Comparison of ENCODE assay signal across 9 cellular contexts in genomic region chr1:31335007-31335406, GRCh38. TPM values are rescaled to one million over a fixed set of nuclear protein-coding genes. Genes with fewer than 3 reads are reported as not detected.
A peak's percentile ranks its signal among the peaks of the same experiment; 100 is the strongest.
DNase-seq lines count a peak whose midpoint lies in the region; ATAC-seq and TF ChIP-seq lines count a peak whose summit lies in the region.
"Had no signal": no experiment of that assay in that cellular context is flagged by ENCODE, and none has a peak within 500 bp of the region (broad histone marks: within the 10 kb centered on the region; RNA-seq: fewer than 3 reads in every experiment).

No MANE protein-coding gene starts in this region.

- TF ChIP-seq POLR2A in IMR-90 (IDR thresholded peaks at IDR 0.05; ENCODE audit: low read depth, low read length), result no peak

- H2AFZ ChIP-seq in IMR-90 (replicated peaks; ENCODE audit: low read length, poor library complexity) (no peak overlapping the region), PC-9 (no peak overlapping the region), parathyroid adenoma (no peak overlapping the region)

- CTCF ChIA-PET in IMR-90 (lab: Yijun Ruan, JAX) (no interaction called here), PC-9 (lab: Charles Lee) (no interaction called here)

- H3K27me3 ChIP-seq in IMR-90 (ENCODE audit: control insufficient read depth, insufficient read depth, low read length) (no peaks in the 10 kb centered on the region), PC-9 (ENCODE audit: insufficient read depth, low read depth) (no peaks in the 10 kb centered on the region), parathyroid adenoma (ENCODE audit: control insufficient read depth, insufficient read depth, low read length) (no peaks in the 10 kb centered on the region)

- H3K9me2 ChIP-seq in PC-9 (ENCODE audit: insufficient read depth), result no peaks in the 10 kb centered on the region

- no peak overlapping the region for H4K91ac ChIP-seq in IMR-90 (ENCODE audit: insufficient read depth, low read depth, low read length)

- H3K4me1 ChIP-seq in IMR-90 (ENCODE audit: control insufficient read depth, insufficient read depth, low read length) (no peaks in the 10 kb centered on the region), PC-9 (replicated peaks; ENCODE audit: insufficient read depth) (no peaks in the 10 kb centered on the region), parathyroid adenoma (no peaks in the 10 kb centered on the region)

- H3K18ac ChIP-seq in IMR-90 (ENCODE audit: low read depth, low read length), result no peak overlapping the region

- no peak overlapping the region for H3K23ac ChIP-seq in IMR-90 (ENCODE audit: low read depth, low read length)

- no peak overlapping the region for H2BK5ac ChIP-seq in IMR-90 (ENCODE audit: low read depth, low read length, poor library complexity, severe bottlenecking)

- 0 out of 4 replicates have a peak, but pooled peaks cover 0 to 2% of the 10 kb centered on the region in 2 experiments for H3K79me1 ChIP-seq in IMR-90 (ENCODE audit: low read depth in 1 of 2, low read length in 2 of 2)

- DNase-seq in DMS53 treated with DMSO at 0.1 percent for 48 hours (lab: John Stamatoyannopoulos, UW; ENCODE audit: unreplicated experiment) (peak; percentile 66), IMR-90 (peak; percentile 46), PC-9 (no peak)

- ATAC-seq in IMR-90 (ENCODE audit: low read depth), result peak; percentile 81
- ATAC-seq in esophagus mucosa, result peak; percentile 37
- no peak for ATAC-seq in HG03097 (IDR thresholded peaks at IDR 0.05; ENCODE audit: low FRiP score, unreplicated experiment)
- no peak for ATAC-seq in GM21381 (IDR thresholded peaks at IDR 0.05; ENCODE audit: unreplicated experiment)
- no peak for ATAC-seq in HG02763 (IDR thresholded peaks at IDR 0.05; ENCODE audit: unreplicated experiment)
- ATAC-seq: naive thymus-derived CD8-positive, alpha-beta T cell had no signal

- H3K9me3 ChIP-seq in IMR-90 (ENCODE audit: control insufficient read depth, insufficient read depth, low read length) (no peaks in the 10 kb centered on the region), PC-9 (ENCODE audit: insufficient read depth, low read depth) (no peaks in the 10 kb centered on the region), parathyroid adenoma (ENCODE audit: control insufficient read depth, low read length) (no peaks in the 10 kb centered on the region)

- BruUV-seq in IMR-90 (replicated peaks; lab: Mats Ljungman, UMichigan) (no TSS peak), PC-9 (replicated peaks; lab: Mats Ljungman, UMichigan) (no TSS peak)

- H3K9ac ChIP-seq in IMR-90 (ENCODE audit: low read depth, low read length) (no peak overlapping the region), parathyroid adenoma (no peak overlapping the region)

- no peak overlapping the region for H3K4me3 ChIP-seq in IMR-90 (ENCODE audit: insufficient read depth, low read depth, low read length)
- no peak overlapping the region for H3K4me3 ChIP-seq in PC-9
- H3K4me3 ChIP-seq in parathyroid adenoma (ENCODE audit: low read depth, low read length), result no peak overlapping the region

- intact Hi-C loops in IMR-90 (cut with micrococcal nuclease) (loop anchor here (1.0 to 10.0 kb wide), 3 partner anchors 39 to 530 kb away; partner anchors contain the start of gene SNRNP40), PC-9 (cut with micrococcal nuclease; ENCODE audit: unreplicated experiment) (loop anchor here (2.0 kb wide), 1 partner anchor 150 kb away; no protein-coding TSS in a partner anchor)

- H3K9me1 ChIP-seq in IMR-90 (ENCODE audit: insufficient read depth, low read length), result no peaks in the 10 kb centered on the region

- H3K27ac ChIP-seq in IMR-90 (ENCODE audit: insufficient read depth, low read length) (no peak overlapping the region), PC-9 (no peak overlapping the region), parathyroid adenoma (no peak overlapping the region)

- H2AK9ac ChIP-seq in IMR-90 (replicated peaks; ENCODE audit: low read depth, low read length, poor library complexity), result no peak overlapping the region

- no peaks in the 10 kb centered on the region for H3F3A ChIP-seq in PC-9 (ENCODE audit: insufficient read depth, low read depth)

- H4K20me1 ChIP-seq in IMR-90 (ENCODE audit: insufficient read depth, low read length), result no peaks in the 10 kb centered on the region
- H4K20me1 ChIP-seq in PC-9 (ENCODE audit: insufficient read depth), result no peaks in the 10 kb centered on the region

- H2BK20ac ChIP-seq in IMR-90 (ENCODE audit: low read depth, low read length), result no peak overlapping the region

- H3K56ac ChIP-seq in IMR-90 (ENCODE audit: extremely low read depth, insufficient read depth, low read length), result no peak overlapping the region

- dilution Hi-C loops in IMR-90 (cut with HindIII; ENCODE audit: low sequenced_read_pairs, unreplicated experiment), result no loop called here

- no peaks in the 10 kb centered on the region for H3K79me2 ChIP-seq in PC-9 (ENCODE audit: low read depth)
- no peaks in the 10 kb centered on the region for H3K79me2 ChIP-seq in parathyroid adenoma

- no peak overlapping the region for H3K14ac ChIP-seq in IMR-90 (replicated peaks; ENCODE audit: low read depth, low read length)

- in situ Hi-C loops in IMR-90 (cut with MboI; ENCODE audit: low sequenced_read_pairs), result no loop called here

- no peak overlapping the region for H2BK15ac ChIP-seq in IMR-90 (ENCODE audit: low read depth, low read length)

- no peak overlapping the region for H3K4ac ChIP-seq in IMR-90 (ENCODE audit: low read depth, low read length)

- peak; percentile 65 for TF ChIP-seq RAD21 in IMR-90 (IDR thresholded peaks at IDR 0.05; ENCODE audit: low read length)

- no peak overlapping the region for H3K4me2 ChIP-seq in IMR-90 (ENCODE audit: low read depth, low read length)
- H3K4me2 ChIP-seq in PC-9, result no peak overlapping the region
- no peak overlapping the region for H3K4me2 ChIP-seq in parathyroid adenoma (ENCODE audit: low read length)

- H4K8ac ChIP-seq in IMR-90 (ENCODE audit: low read depth in 2 of 2, low read length in 2 of 2), result no peak overlapping the region

- H4K5ac ChIP-seq in IMR-90 (ENCODE audit: low read depth, low read length), result no peak overlapping the region

- H2AK5ac ChIP-seq in IMR-90 (ENCODE audit: low read depth, low read length), result no peak overlapping the region

- no peak overlapping the region for H2BK120ac ChIP-seq in IMR-90 (ENCODE audit: low read depth, low read length)

- TF ChIP-seq CTCF in IMR-90 (conservative IDR thresholded peaks at IDR 0.05; ENCODE audit: low read depth, low read length) (peak; percentile 51), PC-9 (conservative IDR thresholded peaks at IDR 0.05) (peak; percentile 54), parathyroid adenoma (IDR thresholded peaks at IDR 0.05) (peak; percentile 21)

- peaks cover 3% of the 10 kb centered on the region; the same call in 1 of the 2 replicates for H3K36me3 ChIP-seq in IMR-90 (ENCODE audit: control insufficient read depth, insufficient read depth, low read length)
- no peaks in the 10 kb centered on the region for H3K36me3 ChIP-seq in PC-9 (ENCODE audit: low read depth)
- H3K36me3 ChIP-seq in parathyroid adenoma (ENCODE audit: control insufficient read depth, insufficient read depth, low read length), result no peaks in the 10 kb centered on the region

- POLR2A ChIA-PET in IMR-90 (lab: Charles Lee; ENCODE audit: unreplicated experiment), result no interaction called here
- POLR2A ChIA-PET in PC-9 (lab: Charles Lee; ENCODE audit: unreplicated experiment), result no interaction called here

TF ChIP-seq in IMR-90, 13 proteins besides CTCF, POLR2A, EP300 and RAD21:
- TF ChIP-seq SMC3 (IDR thresholded peaks at IDR 0.05; ENCODE audit: low read depth, low read length) (peak; percentile 59), USF2 (IDR thresholded peaks at IDR 0.05; ENCODE audit: low read depth, low read length) (no peak)
TF ChIP-seq in IMR-90: peak in this region for 1.

RNA-seq across cellular contexts. Expression of gene FABP3, which starts 37.9 kb away (rescaled TPM):
- total RNA-seq in IMR-90 (2012; rRNA removed), result 4.8 and 5.6 TPM in 2 replicates
- polyA plus RNA-seq in IMR-90 (2012; rRNA removed), result 6.6 and 8.6 TPM in 2 replicates
- polyA plus RNA-seq in IMR-90 (2012; cell fraction: cytosol; rRNA removed), result 4.2 and 4.5 TPM in 2 replicates
- polyA plus RNA-seq in IMR-90 (2012; cell fraction: nucleus; rRNA removed; ENCODE audit: low replicate concordance), result 0.59 and 3.4 TPM in 2 replicates
- not detected in 2 replicates for total RNA-seq in PC-9 (2021)
- 0.36 TPM for total RNA-seq in esophagus mucosa
- total RNA-seq: naive thymus-derived CD8-positive, alpha-beta T cell had no signal
- polyA plus RNA-seq: naive thymus-derived CD8-positive, alpha-beta T cell had no signal

RNA-seq across cellular contexts. Expression of gene ZCCHC17, which starts 38.2 kb away (rescaled TPM):
- total RNA-seq in IMR-90 (2012; rRNA removed) (48.4 and 63.0 TPM in 2 replicates), PC-9 (2021) (25.8 and 26.8 TPM in 2 replicates), esophagus mucosa (17.5 TPM)
- polyA plus RNA-seq in IMR-90 (2012; rRNA removed), result 44.1 and 48.9 TPM in 2 replicates
- 16.3 and 19.4 TPM in 2 replicates for polyA plus RNA-seq in IMR-90 (2012; cell fraction: cytosol; rRNA removed)
- 6.7 and 18.8 TPM in 2 replicates for polyA plus RNA-seq in IMR-90 (2012; cell fraction: nucleus; rRNA removed; ENCODE audit: low replicate concordance)

RNA-seq across cellular contexts. Expression of gene SNRNP40, which starts 38.4 kb away (rescaled TPM):
- total RNA-seq in IMR-90 (2012; rRNA removed), result 148 and 178 TPM in 2 replicates
- 52.3 and 53.1 TPM in 2 replicates for polyA plus RNA-seq in IMR-90 (2012; rRNA removed)
- polyA plus RNA-seq in IMR-90 (2012; cell fraction: cytosol; rRNA removed), result 22.9 and 30.2 TPM in 2 replicates
- polyA plus RNA-seq in IMR-90 (2012; cell fraction: nucleus; rRNA removed; ENCODE audit: low replicate concordance), result 10.1 and 36.3 TPM in 2 replicates
- total RNA-seq in PC-9 (2021), result 56.0 and 59.5 TPM in 2 replicates
- 41.6 TPM for total RNA-seq in esophagus mucosa

Comparison
In these comparisons a context has a peak if more than half of its experiments do, and no peak if none do; other contexts are left out.
1. DNase-seq: peak in DMS53 treated with DMSO at 0.1 percent for 48 hours (single experiment) and IMR-90 (single experiment); none in PC-9 (0 of 2).
2. ATAC-seq: peak in IMR-90 (single experiment) and esophagus mucosa (single experiment); none in HG03097 (single experiment), GM21381 (single experiment) and HG02763 (single experiment).
3. Peak in every context shown above with its lines, with median percentiles within 50 percentile points of each other: CTCF ChIP-seq.